2 cellular contexts compared by ENCODE assay signal in genomic region chr9:97997330-97998276, GRCh38.
TF ChIP-seq lines count a peak whose summit lies in the region.

No MANE protein-coding gene starts in this region.

TF ChIP-seq in K562, 482 proteins besides CTCF, POLR2A, EP300 and RAD21:
- TF ChIP-seq KLF1 (tag; IDR thresholded peaks at IDR 0.05) (no peak), POLR2AphosphoS5 (IDR thresholded peaks at IDR 0.05; ENCODE audit: control insufficient read depth, insufficient read depth, low read depth, low read length) (peak; percentile 54; the same call in 1 of the 2 replicates)

TF ChIP-seq in HepG2, 621 proteins besides CTCF, POLR2A, EP300 and RAD21:
- no peak for TF ChIP-seq ISX (CRISPR knock-in tag; conservative IDR thresholded peaks at IDR 0.05)
- TF ChIP-seq RBM22 (optimal IDR thresholded peaks at IDR 0.05; ENCODE audit: low read length) = peak; percentile 64
